13 cellular contexts compared by ENCODE assay signal in genomic region chr3:57876632-57877031, GRCh38.
"Had no signal": no experiment of that assay in that cellular context is flagged by ENCODE, and none has a peak within 500 bp of the region (broad histone marks: within the 10 kb centered on the region; RNA-seq: fewer than 3 reads in every experiment).

No MANE protein-coding gene starts in this region.

- H3K4me1 ChIP-seq: breast epithelium, psoas muscle had no signal

- H3K4me3 Mint-ChIP-seq: activated naive CD4-positive, alpha-beta T cell treated with anti-CD3 and anti-CD28 coated beads, Interleukin-2, amount 50 U/mL, for 24 hours; naive B cell; stimulated activated naive CD8-positive, alpha-beta T cell treated with anti-CD3 and anti-CD28 coated beads, Interleukin-15, Interleukin-2, amounts not matched to agents 100 ng/mL and 50 ng/mL, for 24 hours had no signal

- DNase-seq: amniotic stem cell; foreskin melanocyte; head of caudate nucleus; midbrain; naive B cell; psoas muscle; stimulated activated CD4-positive, alpha-beta T cell treated with anti-CD3 and anti-CD28 coated beads, Interleukin-4, amount 100 ng/mL, for 1 hour; stimulated activated CD8-positive, alpha-beta memory T cell treated with anti-CD3 and anti-CD28 coated beads, Interleukin-4, amount 100 ng/mL, for 48 hours; T-helper 2 cell had no signal

- H3K9me3 Mint-ChIP-seq: activated naive CD4-positive, alpha-beta T cell treated with anti-CD3 and anti-CD28 coated beads, Interleukin-2, amount 50 U/mL, for 24 hours; naive B cell; stimulated activated naive CD8-positive, alpha-beta T cell treated with anti-CD3 and anti-CD28 coated beads, Interleukin-15, Interleukin-2, amounts not matched to agents 100 ng/mL and 50 ng/mL, for 24 hours had no signal

- H3K27me3 ChIP-seq: breast epithelium had no signal

- H3K9me3 ChIP-seq: breast epithelium, psoas muscle had no signal

- H3K27ac ChIP-seq: breast epithelium, psoas muscle had no signal

- H3K4me1 Mint-ChIP-seq: activated naive CD4-positive, alpha-beta T cell treated with anti-CD3 and anti-CD28 coated beads, Interleukin-2, amount 50 U/mL, for 24 hours; naive B cell had no signal

- H3K27ac Mint-ChIP-seq: activated naive CD4-positive, alpha-beta T cell treated with anti-CD3 and anti-CD28 coated beads, Interleukin-2, amount 50 U/mL, for 24 hours; stimulated activated naive CD8-positive, alpha-beta T cell treated with anti-CD3 and anti-CD28 coated beads, Interleukin-15, Interleukin-2, amounts not matched to agents 100 ng/mL and 50 ng/mL, for 24 hours had no signal

- H3K4me3 ChIP-seq: breast epithelium, psoas muscle had no signal

- ATAC-seq: left lobe of liver had no signal

- H3K36me3 ChIP-seq: breast epithelium had no signal

- H3K27me3 Mint-ChIP-seq: activated naive CD4-positive, alpha-beta T cell treated with anti-CD3 and anti-CD28 coated beads, Interleukin-2, amount 50 U/mL, for 24 hours; naive B cell; stimulated activated naive CD8-positive, alpha-beta T cell treated with anti-CD3 and anti-CD28 coated beads, Interleukin-15, Interleukin-2, amounts not matched to agents 100 ng/mL and 50 ng/mL, for 24 hours had no signal
